In genomic region chr7:49630513-49630912, GRCh38 we compare ENCODE assay signal across 14 cellular contexts.
DNase-seq lines count a peak whose midpoint lies in the region; ATAC-seq and TF ChIP-seq lines count a peak whose summit lies in the region.
"Had no signal": no experiment of that assay in that cellular context is flagged by ENCODE, and none has a peak within 500 bp of the region (broad histone marks: within the 10 kb centered on the region; RNA-seq: fewer than 3 reads in every experiment).

No MANE protein-coding gene starts in this region.

- H3K9me3 ChIP-seq in left ventricle myocardium inferior (replicated peaks) (no peaks in the 10 kb centered on the region), mucosa of descending colon (no peaks in the 10 kb centered on the region)
- H3K9me3 ChIP-seq: A549 had no signal

- no peaks in the 10 kb centered on the region for H3K27me3 ChIP-seq in left ventricle myocardium inferior (ENCODE audit: low read depth)

- H3K4me1 ChIP-seq in left ventricle myocardium inferior: peaks cover 43% of the 10 kb centered on the region
- no peaks in the 10 kb centered on the region for H3K4me1 ChIP-seq in mucosa of descending colon (ENCODE audit: low read depth)
- H3K4me1 ChIP-seq: A549 had no signal

- peak; percentile 95 for ATAC-seq in Right ventricle myocardium superior (ENCODE audit: poor library complexity)
- ATAC-seq in mucosa of descending colon: peak; percentile 20
- ATAC-seq: A549; CD8-positive, alpha-beta T cell had no signal

- TF ChIP-seq CTCF in left ventricle myocardium inferior (IDR thresholded peaks at IDR 0.05; ENCODE audit: borderline replicate concordance): no peak
- TF ChIP-seq CTCF in mucosa of descending colon (IDR thresholded peaks at IDR 0.05): no peak

- intact Hi-C loops in Right ventricle myocardium superior (cut with DNase I) (no loop called here), left ventricle myocardium inferior (cut with micrococcal nuclease) (no loop called here), mucosa of descending colon (cut with DNase I, micrococcal nuclease) (no loop called here)

- H3K27ac ChIP-seq in left ventricle myocardium inferior (replicated peaks): peak overlapping the region; percentile 90
- H3K27ac ChIP-seq: A549 had no signal

- H3K36me3 ChIP-seq in left ventricle myocardium inferior: no peaks in the 10 kb centered on the region
- H3K36me3 ChIP-seq in mucosa of descending colon (ENCODE audit: low read depth): no peaks in the 10 kb centered on the region

- H3K4me3 ChIP-seq in left ventricle myocardium inferior (no peak overlapping the region), mucosa of descending colon (no peak overlapping the region)
- H3K4me3 ChIP-seq: A549 had no signal

- peak; percentile 14 for DNase-seq in OCI-M1 (lab: John Stamatoyannopoulos, UW)
- DNase-seq in Right ventricle myocardium superior: peak; percentile 43
- DNase-seq in left ventricle myocardium inferior: peak; percentile 32
- no peak for DNase-seq in mucosa of descending colon
- no peak for DNase-seq in DMS79 treated with DMSO at 0.1 percent for 48 hours (lab: John Stamatoyannopoulos, UW)
- DNase-seq in retina: no peak
- no peak for DNase-seq in NOMO-1 treated with dmso at 0.1 percent for 144 hours (lab: John Stamatoyannopoulos, UW; ENCODE audit: unreplicated experiment)
- DNase-seq: CD8-positive, alpha-beta T cell; COR-L47; DMS153; DND-41; GDM1; H7 had no signal

Comparison
In these comparisons a context has a peak if more than half of its experiments do, and no peak if none do; other contexts are left out.
1. DNase-seq: peak in OCI-M1 (single experiment), Right ventricle myocardium superior (single experiment) and left ventricle myocardium inferior (single experiment); none in mucosa of descending colon (0 of 3), DMS79 treated with DMSO at 0.1 percent for 48 hours (single experiment), retina (single experiment) and NOMO-1 treated with dmso at 0.1 percent for 144 hours (single experiment).